23 cellular contexts compared by ENCODE assay signal in genomic region chr3:129487183-129487867, GRCh38. TPM values are rescaled to one million over a fixed set of nuclear protein-coding genes. Genes with fewer than 3 reads are reported as not detected.
A peak's percentile ranks its signal among the peaks of the same experiment; 100 is the strongest.
DNase-seq lines count a peak whose midpoint lies in the region; ATAC-seq and TF ChIP-seq lines count a peak whose summit lies in the region.
"Had no signal": no experiment of that assay in that cellular context is flagged by ENCODE, and none has a peak within 500 bp of the region (broad histone marks: within the 10 kb centered on the region; RNA-seq: fewer than 3 reads in every experiment).

No MANE protein-coding gene starts in this region.

- H3K4me1 ChIP-seq in left lung, result peaks cover 19 to 60% of the 10 kb centered on the region in 2 donors
- peaks cover 5 to 24% (median 6%) of the 10 kb centered on the region in 4 donors for H3K4me1 ChIP-seq in stomach

- TF ChIP-seq POLR2A in stomach (IDR thresholded peaks at IDR 0.05), result no peak

- TF ChIP-seq CTCF in left lung (IDR thresholded peaks at IDR 0.05), result no peak
- TF ChIP-seq CTCF in stomach (IDR thresholded peaks at IDR 0.05), result no peak

- 87 to 93% (median 93%) methylated on average over 13 of the region's 13 CpGs for WGBS in stomach, 5 donors

- H3K36me3 ChIP-seq in left lung, result peaks cover 0 to 37% of the 10 kb centered on the region in 2 donors
- peaks cover 0 to 81% (median 64%) of the 10 kb centered on the region in 4 donors for H3K36me3 ChIP-seq in stomach

- H3K9me3 ChIP-seq in left lung (no peaks in the 10 kb centered on the region), stomach (no peaks in the 10 kb centered on the region)
- H3K9me3 ChIP-seq: heart left ventricle, thyroid gland had no signal

- H3K27ac ChIP-seq in angular gyrus (ENCODE audit: low read depth, low read length), result peak overlapping the region; percentile 81
- H3K27ac ChIP-seq in left lung, result peak overlapping the region; percentile 79 to 84
- H3K27ac ChIP-seq in stomach, result peak overlapping the region in 4 of 5 donors; percentile 58 to 73 (median 65)

- no peak for ATAC-seq in left lung
- ATAC-seq: esophagus mucosa, heart left ventricle had no signal

- H3K4me3 ChIP-seq in left lung, result no peak overlapping the region
- no peak overlapping the region for H3K4me3 ChIP-seq in stomach
- H3K4me3 ChIP-seq: heart left ventricle, thyroid gland had no signal

- DNase-seq in EH (ENCODE audit: low read depth) (peak; percentile 13), left lung (no peak), stomach (no peak), NCI-H2107 treated with DMSO at 0.1 percent for 48 hours (lab: John Stamatoyannopoulos, UW; ENCODE audit: unreplicated experiment) (no peak), NCI-H1105 treated with DMSO at 0.1 percent for 48 hours (lab: John Stamatoyannopoulos, UW) (no peak), NCI-H2029 treated with DMSO at 0.1 percent for 48 hours (lab: John Stamatoyannopoulos, UW) (no peak), kidney tubule cell (ENCODE audit: low spot score) (no peak)
- DNase-seq: activated CD4-positive, alpha-beta memory T cell treated with anti-CD3 and anti-CD28 coated beads, Interleukin-2, amount 10 ng/mL, durations not matched to agents 7 days and 5 days; COR-L47; cortex of kidney; GOT3; heart left ventricle; NCI-H187 treated with DMSO at 0.1 percent for 48 hours; thyroid gland had no signal

- intact Hi-C loops in left lung (cut with DNase I), result no loop called here
- intact Hi-C loops in stomach (cut with DNase I; ENCODE audit: low total_unique reads), result loop anchor here (10.0 kb wide), 1 partner anchor 437 kb away; no protein-coding TSS in a partner anchor

- TF ChIP-seq EP300 in stomach (IDR thresholded peaks at IDR 0.05), result no peak

- H3K27me3 ChIP-seq in left lung, result no peaks in the 10 kb centered on the region
- no peaks in the 10 kb centered on the region for H3K27me3 ChIP-seq in stomach
- H3K27me3 ChIP-seq: heart left ventricle, thyroid gland had no signal

RNA-seq across cellular contexts. Expression of gene RHO, which starts 41.1 kb away (rescaled TPM):
- not detected for total RNA-seq in left lung
- not detected for total RNA-seq in stomach
- not detected for polyA plus RNA-seq in stomach
- total RNA-seq: activated CD4-positive, alpha-beta memory T cell treated with anti-CD3 and anti-CD28 coated beads, Interleukin-2, amount 10 ng/mL, durations not matched to agents 7 days and 5 days; activated T-helper 1 cell treated with anti-CD3 and anti-CD28 coated beads, Interleukin-12 subunit alpha, Interleukin-12 subunit beta, Interleukin-2, Interleukin-4 antibody, amounts not matched to agents 30 ng/mL and 10 ng/mL and 1 ng/mL, durations not matched to agents 14 hours and 24 hours and 36 hours; esophagus mucosa; G401; heart left ventricle; HT1080; mucosa of gallbladder; thyroid gland had no signal
- polyA plus RNA-seq: adipose tissue, keratinocyte had no signal

RNA-seq across cellular contexts. Expression of gene IFT122, which starts 47.3 kb away (rescaled TPM):
- 10 to 100 TPM; 21.2 to 35.4 TPM for total RNA-seq in left lung
- total RNA-seq in stomach, result 100 to 1,000 TPM in 2 of 5 donors, 10 to 100 TPM in 2, 1 to 10 TPM in 1; 9.9 to 163 (median 61.5) TPM
- polyA plus RNA-seq in stomach, result 10 to 100 TPM; 12.3 to 17.0 (median 13.9) TPM

RNA-seq across cellular contexts. Expression of gene MBD4, which starts 47.6 kb away (rescaled TPM):
- total RNA-seq in left lung, result 10 to 100 TPM; 29.9 to 47.9 TPM
- 10 to 100 TPM in 4 of 5 donors, 1 to 10 TPM in 1; 5.8 to 74.1 (median 40.6) TPM for total RNA-seq in stomach
- polyA plus RNA-seq in stomach, result 10 to 100 TPM; 13.8 to 23.4 (median 20.1) TPM

RNA-seq across cellular contexts. Expression of gene H1-8, which starts 55.6 kb away (rescaled TPM):
- total RNA-seq in left lung (not detected), stomach (not detected)
- not detected for polyA plus RNA-seq in stomach
- total RNA-seq: activated CD4-positive, alpha-beta memory T cell treated with anti-CD3 and anti-CD28 coated beads, Interleukin-2, amount 10 ng/mL, durations not matched to agents 7 days and 5 days; activated T-helper 1 cell treated with anti-CD3 and anti-CD28 coated beads, Interleukin-12 subunit alpha, Interleukin-12 subunit beta, Interleukin-2, Interleukin-4 antibody, amounts not matched to agents 30 ng/mL and 10 ng/mL and 1 ng/mL, durations not matched to agents 14 hours and 24 hours and 36 hours; esophagus mucosa; G401; heart left ventricle; HT1080; M059J; mucosa of gallbladder; thyroid gland had no signal
- polyA plus RNA-seq: adipose tissue, heart left ventricle, keratinocyte had no signal

RNA-seq across cellular contexts. Expression of gene EFCAB12, which starts 58.9 kb away (rescaled TPM):
- total RNA-seq in left lung (1 to 10 TPM in 1 of 2 donors, under 1 TPM in 1; 0.47 to 3.5 TPM), stomach (1 to 10 TPM in 1 of 5 donors, under 1 TPM in 2, not detected in 2; 0.72 to 4.0 (median 0.92) TPM)
- polyA plus RNA-seq in stomach, result 1 to 10 TPM in 2 of 3 donors, under 1 TPM in 1; 0.33 to 2.7 (median 2.6) TPM
- total RNA-seq: G401, HT1080, M059J had no signal
